Comparison of ENCODE assay signal across 1 cellular context in genomic region chr10:91198781-91199180, GRCh38.
TF ChIP-seq lines count a peak whose summit lies in the region.

No MANE protein-coding gene starts in this region.

TF ChIP-seq in HepG2, 621 proteins besides CTCF, POLR2A, EP300 and RAD21 (continued from another document):
- TF ChIP-seq NR2F6 (IDR thresholded peaks at IDR 0.05) (no peak), NR2F6 (CRISPR knock-in tag; IDR thresholded peaks at IDR 0.05) (no peak)
